Comparison of ENCODE assay signal across 9 cellular contexts in genomic region chr17:31490991-31491793, GRCh38.
DNase-seq lines count a peak whose midpoint lies in the region; TF ChIP-seq lines count a peak whose summit lies in the region.
"Had no signal": no experiment of that assay in that cellular context is flagged by ENCODE, and none has a peak within 500 bp of the region (broad histone marks: within the 10 kb centered on the region; RNA-seq: fewer than 3 reads in every experiment).

No MANE protein-coding gene starts in this region.

- no peaks in the 10 kb centered on the region for H3K4me1 ChIP-seq in breast epithelium
- peaks cover 82% of the 10 kb centered on the region for H3K4me1 ChIP-seq in effector memory CD4-positive, alpha-beta T cell (ENCODE audit: control insufficient read depth, insufficient read depth, low read length, poor library complexity, severe bottlenecking)
- H3K4me1 ChIP-seq in transverse colon: peaks cover 20 to 85% (median 65%) of the 10 kb centered on the region in 4 donors

- H3K27me3 ChIP-seq in breast epithelium (no peaks in the 10 kb centered on the region), transverse colon (peaks cover 10% of the 10 kb centered on the region)
- no peaks in the 10 kb centered on the region for H3K27me3 ChIP-seq in effector memory CD4-positive, alpha-beta T cell (replicated peaks; ENCODE audit: control insufficient read depth, insufficient read depth, low read length, poor library complexity, severe bottlenecking)
- H3K27me3 ChIP-seq: testis had no signal

- peak overlapping the region; percentile 38 for H3K27ac Mint-ChIP-seq in MCF 10A (ENCODE audit: low read depth, unreplicated experiment)

- H3K4me3 ChIP-seq in breast epithelium (no peak overlapping the region), transverse colon (no peak overlapping the region)
- H3K4me3 ChIP-seq in effector memory CD4-positive, alpha-beta T cell (ENCODE audit: insufficient read depth, low read depth, low read length, poor library complexity, severe bottlenecking): no peak overlapping the region
- H3K4me3 ChIP-seq: testis had no signal

- H3K4me3 Mint-ChIP-seq in MCF 10A (ENCODE audit: unreplicated experiment): no peak overlapping the region

- no peaks in the 10 kb centered on the region for H3K36me3 Mint-ChIP-seq in MCF 10A (ENCODE audit: insufficient read depth, unreplicated experiment)

- no peak overlapping the region for H3K27ac ChIP-seq in breast epithelium
- peak overlapping the region; percentile 85 for H3K27ac ChIP-seq in effector memory CD4-positive, alpha-beta T cell (ENCODE audit: insufficient read depth, low read length, poor library complexity, severe bottlenecking)
- H3K27ac ChIP-seq in transverse colon: peak overlapping the region; percentile 78 to 94 (median 90)
- H3K27ac ChIP-seq: testis had no signal

- intact Hi-C loops in MCF 10A (cut with micrococcal nuclease): no loop called here
- intact Hi-C loops in breast epithelium (cut with DNase I; ENCODE audit: low total_unique reads): no loop called here
- intact Hi-C loops in transverse colon (cut with DNase I; ENCODE audit: low total_unique reads): no loop called here

- 57 to 67% methylated on average over 7 to 12 of the region's 12 CpGs for WGBS in transverse colon (ENCODE audit: low coverage in 1 of 2), 2 donors

- no peaks in the 10 kb centered on the region for H3K9me3 Mint-ChIP-seq in MCF 10A (ENCODE audit: unreplicated experiment)

- DNase-seq in MCF 10A (ENCODE audit: unreplicated experiment) (no peak), breast epithelium (ENCODE audit: low spot score in 2 of 2) (no peak), NOMO-1 treated with DMSO at 0.1 percent for 48 hours (lab: John Stamatoyannopoulos, UW; ENCODE audit: unreplicated experiment) (peak; percentile 83), transverse colon (peak; percentile 57), NCI-H510A treated with DMSO at 0.1 percent for 48 hours (lab: John Stamatoyannopoulos, UW) (no peak), NCI-H82 (lab: John Stamatoyannopoulos, UW) (no peak)
- no peak for DNase-seq in effector memory CD4-positive, alpha-beta T cell
- no peak for DNase-seq in stimulated activated CD4-positive, alpha-beta T cell treated with anti-CD3 and anti-CD28 coated beads, Interleukin-4, amount 100 ng/mL, for 24 hours
- DNase-seq: testis had no signal

- H3K4me1 Mint-ChIP-seq in MCF 10A (ENCODE audit: insufficient read depth, unreplicated experiment): peaks cover 18% of the 10 kb centered on the region

- TF ChIP-seq CTCF in MCF 10A (IDR thresholded peaks at IDR 0.05; ENCODE audit: unreplicated experiment): no peak
- TF ChIP-seq CTCF in breast epithelium (IDR thresholded peaks at IDR 0.05): no peak
- TF ChIP-seq CTCF in transverse colon (IDR thresholded peaks at IDR 0.05): no peak

- H3K36me3 ChIP-seq in breast epithelium: no peaks in the 10 kb centered on the region
- no peaks in the 10 kb centered on the region for H3K36me3 ChIP-seq in effector memory CD4-positive, alpha-beta T cell (ENCODE audit: control insufficient read depth, insufficient read depth, low read length)
- no peaks in the 10 kb centered on the region for H3K36me3 ChIP-seq in transverse colon

- TF ChIP-seq EP300 in transverse colon (IDR thresholded peaks at IDR 0.05; ENCODE audit: low read depth): no peak

- BruUV-seq in MCF 10A (replicated peaks; lab: Mats Ljungman, UMichigan): no TSS peak

- no peak for TF ChIP-seq POLR2A in breast epithelium (IDR thresholded peaks at IDR 0.05)
- TF ChIP-seq POLR2A in transverse colon (IDR thresholded peaks at IDR 0.05): no peak

- CTCF ChIA-PET in MCF 10A (lab: Yijun Ruan, JAX): interaction anchor here (0.6 kb wide), 1 partner anchor 798 kb away, joined by 3 read pairs; no protein-coding TSS in a partner anchor

- H3K27me3 Mint-ChIP-seq in MCF 10A (ENCODE audit: insufficient read depth, unreplicated experiment): no peaks in the 10 kb centered on the region

- POLR2A ChIA-PET in MCF 10A (lab: Yijun Ruan, JAX): interaction anchor here (0.7 kb wide), 1 partner anchor 9 kb away, joined by 3 read pairs; no protein-coding TSS in a partner anchor

- H3K9me3 ChIP-seq in breast epithelium (no peaks in the 10 kb centered on the region), transverse colon (no peaks in the 10 kb centered on the region)
- no peaks in the 10 kb centered on the region for H3K9me3 ChIP-seq in effector memory CD4-positive, alpha-beta T cell (ENCODE audit: control insufficient read depth, low read length)
- H3K9me3 ChIP-seq: testis had no signal

- in situ Hi-C loops in transverse colon (cut with MboI; ENCODE audit: low pct_ligation_motif_present in 1 of 4, low pct_unique_long_range_greater_than_20kb in 1 of 4, low sequenced_read_pairs in 3 of 4): loop anchor here in 1 of 4 donors (10.0 kb wide), 1 partner anchor 64 kb away; no protein-coding TSS in a partner anchor

Comparison
In these comparisons a context has a peak if more than half of its experiments do, and no peak if none do; other contexts are left out.
1. DNase-seq: peak in NOMO-1 treated with DMSO at 0.1 percent for 48 hours (single experiment) and transverse colon (single experiment); none in MCF 10A (single experiment), breast epithelium (0 of 2), effector memory CD4-positive, alpha-beta T cell (0 of 3), NCI-H510A treated with DMSO at 0.1 percent for 48 hours (single experiment), NCI-H82 (single experiment) and stimulated activated CD4-positive, alpha-beta T cell treated with anti-CD3 and anti-CD28 coated beads, Interleukin-4, amount 100 ng/mL, for 24 hours (single experiment).
2. H3K27ac ChIP-seq: peak in effector memory CD4-positive, alpha-beta T cell (single experiment) and transverse colon (4 of 4); none in breast epithelium (0 of 2).